Comparison of ENCODE assay signal across 19 cellular contexts in the genomic region with DNA sequence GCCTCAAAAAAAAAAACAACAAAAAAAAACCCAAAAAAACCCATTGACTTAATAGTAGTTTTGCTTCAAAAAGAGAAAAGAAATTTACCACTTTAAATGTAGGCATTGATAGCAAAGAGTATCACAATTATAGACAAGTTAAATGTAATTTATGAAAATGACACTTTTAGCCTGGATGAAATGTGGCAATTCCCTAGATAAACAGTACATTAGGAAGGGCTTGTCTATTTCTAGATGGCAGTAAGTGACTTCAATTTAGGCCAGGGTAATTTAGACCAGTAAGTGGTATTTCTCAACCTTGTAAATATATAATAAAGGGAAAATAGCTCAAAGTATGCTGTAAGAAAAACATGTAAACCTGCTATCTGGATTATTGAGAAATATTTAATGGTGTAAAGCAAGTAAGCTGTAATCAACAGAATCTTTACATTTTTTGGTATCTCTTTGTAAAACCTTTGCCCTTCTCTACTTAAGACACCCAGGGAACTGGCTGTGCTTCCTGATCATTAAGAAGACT.
"Had no signal": no experiment of that assay in that cellular context is flagged by ENCODE, and none has a peak within 500 bp of the region (broad histone marks: within the 10 kb centered on the region; RNA-seq: fewer than 3 reads in every experiment).

No MANE protein-coding gene starts in this region.

- H3K36me3 ChIP-seq: ascending aorta, esophagus muscularis mucosa, spleen, thoracic aorta, upper lobe of right lung, WERI-Rb-1 had no signal

- H3K27me3 ChIP-seq: ascending aorta, esophagus muscularis mucosa, spleen, upper lobe of right lung had no signal

- H3K4me1 ChIP-seq: ascending aorta, parathyroid adenoma, spleen, upper lobe of right lung had no signal

- DNase-seq: activated CD4-positive, alpha-beta T cell treated with anti-CD3 and anti-CD28 coated beads for 1 hour; activated CD8-positive, alpha-beta memory T cell treated with anti-CD3 and anti-CD28 coated beads for 24 hours; activated CD8-positive, alpha-beta memory T cell treated with anti-CD3 and anti-CD28 coated beads, Interleukin-2, amount 50 U/mL, for 48 hours; activated effector memory CD4-positive, alpha-beta T cell treated with anti-CD3 and anti-CD28 coated beads, Interleukin-2, amount 50 U/mL, for 16 hours; activated naive CD4-positive, alpha-beta T cell treated with anti-CD3 and anti-CD28 coated beads, Interleukin-2, amount 50 U/mL, for 16 hours; activated T-cell treated with anti-CD3 and anti-CD28 coated beads, Interleukin-2, amount 50 U/mL, for 72 hours; left cardiac atrium; spleen; stimulated activated CD4-positive, alpha-beta T cell treated with anti-CD3 and anti-CD28 coated beads, Interleukin-4, amount 100 ng/mL, for 4 hours; upper lobe of right lung; WERI-Rb-1 had no signal

- H3K27ac ChIP-seq: ascending aorta, coronary artery, esophagus muscularis mucosa, parathyroid adenoma, spleen, thoracic aorta, upper lobe of right lung, WERI-Rb-1 had no signal

- ATAC-seq: activated T-cell treated with anti-CD3 and anti-CD28 coated beads, Interleukin-2, amount 50 U/mL, for 72 hours; left cardiac atrium; natural killer cell treated with Interleukin-12 subunit alpha and Interleukin-12 subunit beta and Interleukin-15 and Interleukin-18, amount 100 ng/mL, for 72 hours; stimulated activated memory B cell treated with anti-CD40 and anti-IgM and Interleukin-4, amounts not matched to agents 10 μg/mL and 1 μg/mL and 100 μg/mL, for 72 hours; upper lobe of right lung had no signal

- H3K9me3 ChIP-seq: ascending aorta, esophagus muscularis mucosa, thoracic aorta, upper lobe of right lung had no signal

- H3K4me3 ChIP-seq: ascending aorta, coronary artery, esophagus muscularis mucosa, lung, spleen, thoracic aorta, upper lobe of right lung had no signal
